ENCODE assay signal across 7 cellular contexts in the genomic region with DNA sequence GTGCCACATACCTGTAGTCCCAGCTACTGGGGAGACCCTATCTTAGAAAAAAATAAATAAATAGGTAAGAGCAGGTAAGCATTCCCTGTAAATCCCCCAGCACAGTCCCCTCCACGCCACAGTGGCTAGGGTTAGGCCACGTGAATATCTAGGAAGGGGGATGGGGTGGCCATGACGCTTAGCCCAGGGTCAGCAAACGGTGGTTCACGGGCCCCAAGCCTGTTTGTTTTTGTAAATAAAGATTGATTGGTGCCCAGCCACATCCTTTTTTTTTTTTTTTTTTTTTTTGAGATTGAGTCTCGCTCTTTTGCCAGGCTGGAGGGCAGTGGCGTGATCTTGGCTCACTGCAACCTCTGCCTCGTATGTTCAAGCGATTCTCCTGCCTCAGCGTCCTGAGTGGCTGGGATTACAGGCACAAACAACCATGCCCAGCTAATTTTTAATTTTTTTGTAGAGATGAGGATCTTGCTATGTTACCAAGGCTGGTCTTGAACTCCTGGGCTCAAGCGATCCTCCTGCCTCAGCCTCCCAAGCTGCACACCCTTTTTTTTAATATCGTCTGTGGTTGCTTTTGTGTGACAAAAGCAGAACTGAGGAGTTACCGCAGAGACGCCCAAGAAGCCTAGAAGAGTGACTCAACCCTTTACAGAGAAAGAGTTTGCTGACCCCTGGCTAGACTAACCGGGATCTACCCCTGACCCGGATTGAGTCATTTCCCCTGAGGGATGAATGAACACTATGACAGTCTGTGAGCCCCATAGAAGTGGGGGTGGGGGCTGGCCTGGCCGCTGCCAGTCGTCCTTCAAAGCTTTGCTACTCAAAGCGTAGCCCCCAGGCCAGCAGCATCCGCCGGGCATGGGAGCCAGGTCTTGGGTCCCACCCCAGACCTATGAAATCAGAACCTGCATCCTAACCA.
A peak's percentile ranks its signal among the peaks of the same experiment; 100 is the strongest.
DNase-seq lines count a peak whose midpoint lies in the region; ATAC-seq, FAIRE-seq and TF ChIP-seq lines count a peak whose summit lies in the region.

No MANE protein-coding gene starts in this region.

- H3K9me1 ChIP-seq in keratinocyte (ENCODE audit: control insufficient read depth, extremely low read depth, insufficient read depth, low read length) = no peaks in the 10 kb centered on the region

- no peak overlapping the region for H2AFZ ChIP-seq in keratinocyte (ENCODE audit: control insufficient read depth, low read length)

- H3K4me3 ChIP-seq in keratinocyte (ENCODE audit: control insufficient read depth in 2 of 3, extremely low read depth in 1 of 3, insufficient read depth in 2 of 3, low read depth in 1 of 3, low read length in 3 of 3) = no peak overlapping the region

- peaks cover 16% of the 10 kb centered on the region for H3K27me3 Mint-ChIP-seq in stimulated activated naive CD8-positive, alpha-beta T cell treated with anti-CD3 and anti-CD28 coated beads, Interleukin-15, amount 100 ng/mL, for 72 hours

- dilution Hi-C loops in keratinocyte (cut with MboI; ENCODE audit: extremely low pct_ligation_motif_present, low sequenced_read_pairs) = no loop called here

- H3K4me2 ChIP-seq in keratinocyte (ENCODE audit: control insufficient read depth, extremely low read depth, insufficient read depth, low read depth, low read length) = no peak overlapping the region

- TF ChIP-seq CTCF in keratinocyte (optimal IDR thresholded peaks at IDR 0.05 in 1 of 3, IDR thresholded peaks at IDR 0.05 in 1 of 3, conservative IDR thresholded peaks at IDR 0.05 in 1 of 3; ENCODE audit: extremely low read depth in 1 of 3, insufficient read depth in 2 of 3, low read length in 3 of 3) = peak in 1 of 3 experiments; percentile 13

- peaks cover 53% of the 10 kb centered on the region for H3K4me1 Mint-ChIP-seq in stimulated activated naive CD8-positive, alpha-beta T cell treated with anti-CD3 and anti-CD28 coated beads, Interleukin-15, amount 100 ng/mL, for 72 hours

- no peaks in the 10 kb centered on the region for H4K20me1 ChIP-seq in keratinocyte (ENCODE audit: control insufficient read depth, extremely low read depth, insufficient read depth, low read length)

- no peaks in the 10 kb centered on the region for H3K27me3 ChIP-seq in keratinocyte (ENCODE audit: control insufficient read depth, extremely low read depth, insufficient read depth, low read length)

- H3K79me2 ChIP-seq in keratinocyte (ENCODE audit: control insufficient read depth, insufficient read depth, low read length) = no peaks in the 10 kb centered on the region

- no peak overlapping the region for H3K27ac Mint-ChIP-seq in stimulated activated naive CD8-positive, alpha-beta T cell treated with anti-CD3 and anti-CD28 coated beads, Interleukin-15, amount 100 ng/mL, for 72 hours

- H3K9me3 ChIP-seq in keratinocyte (ENCODE audit: control insufficient read depth, low read depth, low read length) = no peaks in the 10 kb centered on the region

- FAIRE-seq in GM12892 (lab: Jason Lieb, UNC) (no peak), keratinocyte (lab: Jason Lieb, UNC) (no peak)

- no peaks in the 10 kb centered on the region for H3K36me3 ChIP-seq in keratinocyte (ENCODE audit: control insufficient read depth in 2 of 2, extremely low read depth in 1 of 2, insufficient read depth in 2 of 2, low read length in 2 of 2)

- DNase-seq in GM12892 (ENCODE audit: insufficient read length) (peak; percentile 59), LoVo (ENCODE audit: low spot score) (peak; percentile 80), amniotic epithelial cell (ENCODE audit: low read depth) (peak; percentile 88), keratinocyte (ENCODE audit: low read depth, low spot score) (peak; percentile 38)
- DNase-seq in stimulated activated naive CD8-positive, alpha-beta T cell treated with anti-CD3 and anti-CD28 coated beads, Interleukin-15, amount 100 ng/mL, for 72 hours = peak; percentile 33 to 37

- H3K4me1 ChIP-seq in keratinocyte (ENCODE audit: control insufficient read depth, extremely low read depth, insufficient read depth, low read length) = peaks cover 44% of the 10 kb centered on the region

- H3K9ac ChIP-seq in keratinocyte (ENCODE audit: control insufficient read depth, extremely low read depth, insufficient read depth, low read length) = no peak overlapping the region

- no peak overlapping the region for H3K27ac ChIP-seq in keratinocyte (ENCODE audit: control insufficient read depth, insufficient read depth, low read length)

- TF ChIP-seq POLR2A in GM12892 (IDR thresholded peaks at IDR 0.05; ENCODE audit: low read depth, low read length) = no peak

- ATAC-seq in stimulated activated naive CD8-positive, alpha-beta T cell treated with anti-CD3 and anti-CD28 coated beads, Interleukin-15, amount 100 ng/mL, for 72 hours = peak; percentile 88
- no peak for ATAC-seq in GM21423 (IDR thresholded peaks at IDR 0.05; ENCODE audit: unreplicated experiment)
- ATAC-seq in GM18511 (IDR thresholded peaks at IDR 0.05; ENCODE audit: unreplicated experiment) = no peak

- no peaks in the 10 kb centered on the region for H3K9me3 Mint-ChIP-seq in stimulated activated naive CD8-positive, alpha-beta T cell treated with anti-CD3 and anti-CD28 coated beads, Interleukin-15, amount 100 ng/mL, for 72 hours

- no peak overlapping the region for H3K4me3 Mint-ChIP-seq in stimulated activated naive CD8-positive, alpha-beta T cell treated with anti-CD3 and anti-CD28 coated beads, Interleukin-15, amount 100 ng/mL, for 72 hours

Comparison
In these comparisons a context has a peak if more than half of its experiments do, and no peak if none do; other contexts are left out.
1. DNase-seq: peak in every context shown above with its lines; median percentile 88 in amniotic epithelial cell; 80 in LoVo; 59 in GM12892; 38 in keratinocyte; 35 in stimulated activated naive CD8-positive, alpha-beta T cell treated with anti-CD3 and anti-CD28 coated beads, Interleukin-15, amount 100 ng/mL, for 72 hours.